In the genomic region with DNA sequence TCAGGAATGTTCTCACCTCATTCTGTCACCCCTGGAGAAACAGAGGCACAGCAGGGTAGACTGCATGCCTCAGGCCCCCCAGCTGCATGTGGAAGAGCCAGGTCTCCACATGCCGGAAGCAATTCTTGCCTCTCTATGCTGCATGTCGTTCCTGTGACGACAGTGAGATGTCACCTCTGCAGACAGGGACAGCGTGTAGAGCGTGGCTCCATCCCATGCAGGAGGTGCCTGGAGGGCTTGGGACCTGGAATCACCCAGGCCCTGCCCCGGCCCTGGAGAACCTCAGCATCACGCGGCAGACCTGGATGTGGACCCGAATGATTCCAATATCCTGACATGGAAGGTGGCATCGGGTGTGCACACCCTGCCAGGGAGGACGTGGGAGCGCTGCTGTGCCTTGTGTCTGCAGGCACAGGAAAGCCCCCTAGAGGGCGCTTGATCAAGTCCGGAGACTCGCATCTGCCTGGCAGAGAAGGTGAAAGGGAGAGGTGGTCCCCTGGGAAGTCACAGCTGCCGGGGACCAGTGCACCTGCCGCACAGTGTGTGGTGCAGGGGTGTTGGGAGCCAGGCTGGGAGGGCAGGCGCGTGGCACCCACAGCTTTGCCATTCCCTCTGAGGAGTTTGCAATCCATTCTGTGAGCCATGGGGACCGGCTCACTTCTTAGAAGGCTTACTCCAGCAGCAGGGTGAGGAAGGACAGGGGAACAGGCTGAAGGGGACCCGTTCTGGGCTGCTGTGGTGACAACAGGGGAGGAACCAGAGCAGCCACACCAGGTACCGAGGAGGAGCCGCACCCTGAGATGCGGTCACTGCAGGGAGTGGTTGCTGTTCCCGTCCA, we compare ENCODE assay signal across 9 cellular contexts. TPM values are rescaled to one million over a fixed set of nuclear protein-coding genes. Genes with fewer than 3 reads are reported as not detected.
DNase-seq lines count a peak whose midpoint lies in the region; ATAC-seq and TF ChIP-seq lines count a peak whose summit lies in the region.
"Had no signal": no experiment of that assay in that cellular context is flagged by ENCODE, and none has a peak within 500 bp of the region (broad histone marks: within the 10 kb centered on the region; RNA-seq: fewer than 3 reads in every experiment).

No MANE protein-coding gene starts in this region.

- POLR2A ChIA-PET in naive thymus-derived CD4-positive, alpha-beta T cell (lab: Charles Lee): no interaction called here

- H3K27me3 ChIP-seq in Karpas-422 (ENCODE audit: low read length): no peaks in the 10 kb centered on the region
- no peaks in the 10 kb centered on the region for H3K27me3 ChIP-seq in naive thymus-derived CD4-positive, alpha-beta T cell (ENCODE audit: control insufficient read depth in 2 of 2, insufficient read depth in 2 of 2, low read length in 2 of 2)
- H3K27me3 ChIP-seq in upper lobe of right lung: peaks cover 36% of the 10 kb centered on the region

- no peak overlapping the region for H3K27ac Mint-ChIP-seq in naive thymus-derived CD4-positive, alpha-beta T cell

- H3K9ac ChIP-seq in Karpas-422 (ENCODE audit: low read length): no peak overlapping the region

- peak; percentile 93 for TF ChIP-seq CTCF in VCaP (conservative IDR thresholded peaks at IDR 0.05)
- TF ChIP-seq CTCF in upper lobe of right lung (IDR thresholded peaks at IDR 0.05): peak; percentile 68

- peaks cover 3 to 38% (median 24%) of the 10 kb centered on the region in 5 donors for H3K27me3 Mint-ChIP-seq in naive thymus-derived CD4-positive, alpha-beta T cell

- H3K9me2 ChIP-seq in Karpas-422 (replicated peaks; ENCODE audit: insufficient read depth, low read length): no peaks in the 10 kb centered on the region

- peaks cover 0 to 11% (median 7%) of the 10 kb centered on the region in 7 donors for H3K4me1 Mint-ChIP-seq in naive thymus-derived CD4-positive, alpha-beta T cell

- CTCF ChIA-PET in naive thymus-derived CD4-positive, alpha-beta T cell (lab: Charles Lee): no interaction called here

- no peaks in the 10 kb centered on the region for H3K9me3 ChIP-seq in Karpas-422 (ENCODE audit: low read length)
- H3K9me3 ChIP-seq in naive thymus-derived CD4-positive, alpha-beta T cell (ENCODE audit: control insufficient read depth in 2 of 3, low read length in 3 of 3): no peaks in the 10 kb centered on the region
- H3K9me3 ChIP-seq in upper lobe of right lung: no peaks in the 10 kb centered on the region

- peaks cover 6% of the 10 kb centered on the region for H4K20me1 ChIP-seq in Karpas-422 (ENCODE audit: insufficient read depth, low read depth, low read length)

- no peak overlapping the region for H3K27ac ChIP-seq in Karpas-422 (ENCODE audit: low read length)
- H3K27ac ChIP-seq in VCaP: no peak overlapping the region
- H3K27ac ChIP-seq in naive thymus-derived CD4-positive, alpha-beta T cell (ENCODE audit: low read depth, low read length): no peak overlapping the region
- no peak overlapping the region for H3K27ac ChIP-seq in upper lobe of right lung
- H3K27ac ChIP-seq: epithelial cell of prostate had no signal

- no peak overlapping the region for H3K4me3 ChIP-seq in Karpas-422 (ENCODE audit: low read length)
- H3K4me3 ChIP-seq in naive thymus-derived CD4-positive, alpha-beta T cell (ENCODE audit: low read length): no peak overlapping the region
- no peak overlapping the region for H3K4me3 ChIP-seq in upper lobe of right lung

- intact Hi-C loops in naive thymus-derived CD4-positive, alpha-beta T cell (cut with micrococcal nuclease): no loop called here
- intact Hi-C loops in upper lobe of right lung (cut with DNase I): no loop called here

- H3K9me3 Mint-ChIP-seq in naive thymus-derived CD4-positive, alpha-beta T cell: peaks cover 0 to 2% (median 0%) of the 10 kb centered on the region in 11 donors

- DNase-seq in NCI-H2196 (lab: John Stamatoyannopoulos, UW; ENCODE audit: unreplicated experiment) (peak; percentile 21), NCI-H2196 treated with DMSO at 0.1 percent for 48 hours (lab: John Stamatoyannopoulos, UW; ENCODE audit: unreplicated experiment) (no peak), Karpas-422 (peak; percentile 91), dermis microvascular lymphatic vessel endothelial cell (ENCODE audit: low read depth in 2 of 2) (peak; percentile 23 to 51), upper lobe of right lung (peak; percentile 74)
- DNase-seq in naive thymus-derived CD4-positive, alpha-beta T cell: peak in 7 of 9 donors; percentile 9 to 47 (median 20)

- ATAC-seq in GM21737 (IDR thresholded peaks at IDR 0.05; ENCODE audit: unreplicated experiment) (peak; percentile 70), upper lobe of right lung (peak; percentile 79)
- ATAC-seq in naive thymus-derived CD4-positive, alpha-beta T cell: peak; percentile 51

- H3K4me1 ChIP-seq in Karpas-422 (ENCODE audit: low read length): peaks cover 2% of the 10 kb centered on the region; the same call in 1 of the 2 replicates
- no peaks in the 10 kb centered on the region for H3K4me1 ChIP-seq in naive thymus-derived CD4-positive, alpha-beta T cell (ENCODE audit: control insufficient read depth in 2 of 2, insufficient read depth in 2 of 2, low read length in 2 of 2)
- H3K4me1 ChIP-seq in upper lobe of right lung: no peaks in the 10 kb centered on the region

- H3K4me2 ChIP-seq in Karpas-422 (ENCODE audit: low read depth, low read length, poor library complexity, severe bottlenecking): no peak overlapping the region

- no peaks in the 10 kb centered on the region for H3K79me2 ChIP-seq in Karpas-422 (ENCODE audit: low read length)

- H3K36me3 ChIP-seq in Karpas-422 (ENCODE audit: insufficient read depth, low read length) (no peaks in the 10 kb centered on the region), upper lobe of right lung (no peaks in the 10 kb centered on the region)
- H3K36me3 ChIP-seq in naive thymus-derived CD4-positive, alpha-beta T cell (ENCODE audit: control insufficient read depth in 2 of 3, insufficient read depth in 3 of 3, low read length in 3 of 3): no peaks in the 10 kb centered on the region

- no peak overlapping the region for H2AFZ ChIP-seq in Karpas-422 (ENCODE audit: low read length)

- no peak overlapping the region for H3K4me3 Mint-ChIP-seq in naive thymus-derived CD4-positive, alpha-beta T cell

- no peaks in the 10 kb centered on the region for H3K36me3 Mint-ChIP-seq in naive thymus-derived CD4-positive, alpha-beta T cell

RNA-seq across cellular contexts. Expression of gene EN2, which starts 45.3 kb away (rescaled TPM):
- total RNA-seq in Karpas-422 (2014; rRNA removed; shearing (Covaris generic); ENCODE audit: low replicate concordance): not detected in 2 replicates
- total RNA-seq in dermis microvascular lymphatic vessel endothelial cell (under 0.01 TPM in 1 of 2 replicates, not detected in the other), upper lobe of right lung (not detected)
- not detected for total RNA-seq in naive thymus-derived CD4-positive, alpha-beta T cell
- polyA plus RNA-seq in naive thymus-derived CD4-positive, alpha-beta T cell: not detected
